In genomic region chr10:118564652-118565051, GRCh38 we compare ENCODE assay signal across 1 cellular context.
TF ChIP-seq lines count a peak whose summit lies in the region.

No MANE protein-coding gene starts in this region.

TF ChIP-seq in A549, 52 proteins besides CTCF, POLR2A, EP300 and RAD21 (continued from another document):
- no peak for TF ChIP-seq MAX (IDR thresholded peaks at IDR 0.05)
- no peak for TF ChIP-seq GATA3 (IDR thresholded peaks at IDR 0.05; ENCODE audit: borderline replicate concordance)
- no peak for TF ChIP-seq SREBF2 (IDR thresholded peaks at IDR 0.05)
- no peak for TF ChIP-seq JUN (IDR thresholded peaks at IDR 0.05)
- no peak for TF ChIP-seq EHMT2 (IDR thresholded peaks at IDR 0.05; ENCODE audit: low read depth)
- no peak for TF ChIP-seq HMGXB4 (CRISPR knock-in tag; IDR thresholded peaks at IDR 0.05; ENCODE audit: borderline replicate concordance)
- no peak for TF ChIP-seq E2F6 (IDR thresholded peaks at IDR 0.05; ENCODE audit: borderline replicate concordance, low read depth)
